Comparison of ENCODE assay signal across 15 cellular contexts in genomic region chr14:92389598-92390126, GRCh38.
DNase-seq lines count a peak whose midpoint lies in the region; ATAC-seq and TF ChIP-seq lines count a peak whose summit lies in the region.
"Had no signal": no experiment of that assay in that cellular context is flagged by ENCODE, and none has a peak within 500 bp of the region (broad histone marks: within the 10 kb centered on the region; RNA-seq: fewer than 3 reads in every experiment).

No MANE protein-coding gene starts in this region.

- no peaks in the 10 kb centered on the region for H3K9me3 Mint-ChIP-seq in activated T-cell treated with anti-CD3 and anti-CD28 coated beads, Interleukin-2, amount 50 U/mL, for 24 hours
- no peaks in the 10 kb centered on the region for H3K9me3 Mint-ChIP-seq in activated T-cell treated with anti-CD3 and anti-CD28 coated beads, Interleukin-2, amount 50 U/mL, for 72 hours
- H3K9me3 Mint-ChIP-seq in chondrocyte (ENCODE audit: low read depth) = no peaks in the 10 kb centered on the region

- no peaks in the 10 kb centered on the region for H3K36me3 Mint-ChIP-seq in activated T-cell treated with anti-CD3 and anti-CD28 coated beads, Interleukin-2, amount 50 U/mL, for 24 hours (ENCODE audit: low read depth)
- no peaks in the 10 kb centered on the region for H3K36me3 Mint-ChIP-seq in activated T-cell treated with anti-CD3 and anti-CD28 coated beads, Interleukin-2, amount 50 U/mL, for 72 hours (ENCODE audit: insufficient read depth in 2 of 2)
- H3K36me3 Mint-ChIP-seq in chondrocyte (ENCODE audit: low read depth) = no peaks in the 10 kb centered on the region

- H3K4me1 ChIP-seq in OCI-LY3 (ENCODE audit: low read length) (peaks cover 30% of the 10 kb centered on the region), GM23248 (ENCODE audit: insufficient read depth) (no peaks in the 10 kb centered on the region)
- H3K4me1 ChIP-seq: Peyer's patch had no signal

- H3K36me3 ChIP-seq in OCI-LY3 (replicated peaks; ENCODE audit: low read depth, low read length) (no peaks in the 10 kb centered on the region), GM23248 (ENCODE audit: low read depth) (no peaks in the 10 kb centered on the region)
- H3K36me3 ChIP-seq: Peyer's patch had no signal

- TF ChIP-seq CTCF in OCI-LY3 (IDR thresholded peaks at IDR 0.05; ENCODE audit: low read depth, low read length) (no peak), chondrocyte (IDR thresholded peaks at IDR 0.05) (no peak)

- H3K4me3 Mint-ChIP-seq in activated T-cell treated with anti-CD3 and anti-CD28 coated beads, Interleukin-2, amount 50 U/mL, for 24 hours = no peak overlapping the region
- no peak overlapping the region for H3K4me3 Mint-ChIP-seq in activated T-cell treated with anti-CD3 and anti-CD28 coated beads, Interleukin-2, amount 50 U/mL, for 72 hours
- no peak overlapping the region for H3K4me3 Mint-ChIP-seq in chondrocyte (ENCODE audit: unreplicated experiment)

- H2AFZ ChIP-seq in OCI-LY3 (ENCODE audit: low read depth, low read length) (peak overlapping the region; percentile 64; the same call in 1 of the 2 replicates), GM23248 (no peak overlapping the region)

- no peaks in the 10 kb centered on the region for H3K27me3 ChIP-seq in OCI-LY3 (ENCODE audit: low read depth, low read length)
- peaks cover 5% of the 10 kb centered on the region; the same call in 1 of the 2 replicates for H3K27me3 ChIP-seq in GM23248 (replicated peaks; ENCODE audit: insufficient read depth)
- H3K27me3 ChIP-seq: Peyer's patch had no signal

- no peak overlapping the region for H3K27ac ChIP-seq in OCI-LY3 (ENCODE audit: low read length)
- H3K27ac ChIP-seq in GM23248 = no peak overlapping the region
- H3K27ac ChIP-seq: Peyer's patch had no signal

- H3K9me3 ChIP-seq in OCI-LY3 (ENCODE audit: insufficient read depth, low read length) = no peaks in the 10 kb centered on the region
- no peaks in the 10 kb centered on the region for H3K9me3 ChIP-seq in GM23248 (ENCODE audit: low read depth)
- H3K9me3 ChIP-seq: Peyer's patch had no signal

- H3K4me3 ChIP-seq in OCI-LY3 (ENCODE audit: low read length) = no peak overlapping the region
- H3K4me3 ChIP-seq in GM23248 = no peak overlapping the region
- H3K4me3 ChIP-seq: Peyer's patch had no signal

- H3K9ac ChIP-seq in OCI-LY3 (ENCODE audit: low read length) (peak overlapping the region; percentile 14; the same call in 1 of the 2 replicates), GM23248 (no peak overlapping the region)

- H3K4me1 Mint-ChIP-seq in activated T-cell treated with anti-CD3 and anti-CD28 coated beads, Interleukin-2, amount 50 U/mL, for 24 hours (ENCODE audit: low read depth) = no peaks in the 10 kb centered on the region
- no peaks in the 10 kb centered on the region for H3K4me1 Mint-ChIP-seq in activated T-cell treated with anti-CD3 and anti-CD28 coated beads, Interleukin-2, amount 50 U/mL, for 72 hours (ENCODE audit: low read depth)
- H3K4me1 Mint-ChIP-seq in chondrocyte (ENCODE audit: low read depth) = peaks cover 13% of the 10 kb centered on the region

- peak; percentile 13 for DNase-seq in activated T-cell treated with anti-CD3 and anti-CD28 coated beads, Interleukin-2, amount 50 U/mL, for 24 hours
- no peak for DNase-seq in activated T-cell treated with anti-CD3 and anti-CD28 coated beads, Interleukin-2, amount 50 U/mL, for 72 hours
- DNase-seq in chondrocyte (ENCODE audit: low spot score) (no peak), GM23248 (no peak), NCI-H1417 treated with DMSO at 0.1 percent for 48 hours (lab: John Stamatoyannopoulos, UW) (no peak)
- DNase-seq: Calu3, DMS79 treated with DMSO at 0.1 percent for 48 hours, NCI-H1436 treated with DMSO at 0.1 percent for 48 hours, NCI-H226, Peyer's patch, Right ventricle myocardium superior had no signal

- H4K20me1 ChIP-seq in OCI-LY3 (ENCODE audit: insufficient read depth, low read length) (no peaks in the 10 kb centered on the region), GM23248 (ENCODE audit: insufficient read depth) (no peaks in the 10 kb centered on the region)

- no peaks in the 10 kb centered on the region for H3K9me2 ChIP-seq in GM23248 (ENCODE audit: insufficient read depth)

- in situ Hi-C loops in GM23248 (cut with MboI) = no loop called here

- no peaks in the 10 kb centered on the region for H3F3A ChIP-seq in GM23248 (ENCODE audit: insufficient read depth)

- ATAC-seq in activated T-cell treated with anti-CD3 and anti-CD28 coated beads, Interleukin-2, amount 50 U/mL, for 72 hours (replicated peaks in 1 of 2) = no peak
- no peak for ATAC-seq in HG02588 (IDR thresholded peaks at IDR 0.05; ENCODE audit: unreplicated experiment)
- ATAC-seq in GM19397 (IDR thresholded peaks at IDR 0.05; ENCODE audit: unreplicated experiment) = no peak
- ATAC-seq: SK-N-SH treated with all-trans-retinoic acid at 6 μM for 48 hours had no signal

- no peaks in the 10 kb centered on the region for H3K79me2 ChIP-seq in OCI-LY3 (ENCODE audit: low read length)
- H3K79me2 ChIP-seq in GM23248 (ENCODE audit: insufficient read depth) = no peaks in the 10 kb centered on the region

- H3K4me2 ChIP-seq in OCI-LY3 (ENCODE audit: low read length) (peak overlapping the region; percentile 51), GM23248 (ENCODE audit: unreplicated experiment) (no peak overlapping the region)

- no peaks in the 10 kb centered on the region for H3K27me3 Mint-ChIP-seq in activated T-cell treated with anti-CD3 and anti-CD28 coated beads, Interleukin-2, amount 50 U/mL, for 24 hours
- no peaks in the 10 kb centered on the region for H3K27me3 Mint-ChIP-seq in activated T-cell treated with anti-CD3 and anti-CD28 coated beads, Interleukin-2, amount 50 U/mL, for 72 hours (ENCODE audit: low read depth)
- H3K27me3 Mint-ChIP-seq in chondrocyte (ENCODE audit: low read depth) = peaks cover 10% of the 10 kb centered on the region

- WGBS in GM23248 (ENCODE audit: low coverage in 1 of 2, low lambda C conversion rate in 2 of 2, missing lambda C conversion rate in 2 of 2), 2 experiments = 81 to 84% methylated on average over 11 of the region's 11 CpGs

- H3K27ac Mint-ChIP-seq in activated T-cell treated with anti-CD3 and anti-CD28 coated beads, Interleukin-2, amount 50 U/mL, for 24 hours = no peak overlapping the region
- no peak overlapping the region for H3K27ac Mint-ChIP-seq in activated T-cell treated with anti-CD3 and anti-CD28 coated beads, Interleukin-2, amount 50 U/mL, for 72 hours
- H3K27ac Mint-ChIP-seq in chondrocyte (ENCODE audit: unreplicated experiment) = peak overlapping the region; percentile 57
